ENCODE assay signal across 34 cellular contexts in the genomic region with DNA sequence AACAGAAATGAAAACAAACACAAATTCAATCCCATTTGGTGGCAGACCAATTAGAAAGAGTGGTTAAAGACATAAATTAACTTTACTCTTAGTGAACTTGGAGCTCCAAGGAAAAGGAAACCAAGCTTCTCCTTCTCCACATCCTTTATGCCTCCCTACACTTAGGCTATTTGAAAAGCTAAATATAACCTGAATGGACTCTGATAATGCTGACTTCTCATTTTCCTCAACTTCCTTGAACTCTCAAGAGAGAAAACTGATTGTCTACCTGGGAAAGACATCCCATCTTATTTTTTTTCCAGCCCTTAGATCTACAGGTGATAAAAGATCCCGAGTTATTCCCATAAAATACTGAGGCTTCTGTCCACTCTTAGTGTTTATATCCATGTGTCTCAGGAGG.
"Had no signal": no experiment of that assay in that cellular context is flagged by ENCODE, and none has a peak within 500 bp of the region (broad histone marks: within the 10 kb centered on the region; RNA-seq: fewer than 3 reads in every experiment).

No MANE protein-coding gene starts in this region.

- DNase-seq: Karpas-422, Kasumi-1, MG63, MM.1S, MV-4-11, NCI-H1048, NCI-H1092, NCI-H1092 treated with DMSO at 0.1 percent for 48 hours, NCI-H1105, NCI-H1105 treated with DMSO at 0.1 percent for 48 hours, NCI-H1417, NCI-H1417 treated with DMSO at 0.1 percent for 48 hours, NCI-H1436, NCI-H1436 treated with DMSO at 0.1 percent for 48 hours, NCI-H146, NCI-H1694, NCI-H1694 treated with DMSO at 0.1 percent for 48 hours, NCI-H187, NCI-H187 treated with DMSO at 0.1 percent for 48 hours, NCI-H1930, NCI-H2029, NCI-H2029 treated with DMSO at 0.1 percent for 48 hours, NCI-H2081, NCI-H2081 treated with DMSO at 0.1 percent for 48 hours, NCI-H2107, NCI-H2171, NCI-H2171 treated with DMSO at 0.1 percent for 48 hours, NCI-H2227 treated with DMSO at 0.1 percent for 48 hours, NCI-H226, NCI-H345, NCI-H446, NCI-H446 treated with DMSO at 0.1 percent for 48 hours, NCI-H510A, NCI-H510A treated with DMSO at 0.1 percent for 48 hours had no signal

- H3K36me3 ChIP-seq: MG63 had no signal

- H3K4me3 ChIP-seq: MG63 had no signal

- H3K27me3 ChIP-seq: MG63 had no signal
